In genomic region chr4:118120120-118120760, GRCh38 we compare ENCODE assay signal across 22 cellular contexts.
"Had no signal": no experiment of that assay in that cellular context is flagged by ENCODE, and none has a peak within 500 bp of the region (broad histone marks: within the 10 kb centered on the region; RNA-seq: fewer than 3 reads in every experiment).

No MANE protein-coding gene starts in this region.

- H3K36me3 ChIP-seq: esophagus squamous epithelium, gastroesophageal sphincter, pancreas, suprapubic skin, thyroid gland, uterus had no signal

- H3K4me2 ChIP-seq: smooth muscle cell had no signal

- H3K27ac Mint-ChIP-seq: effector memory CD8-positive, alpha-beta T cell; mesothelial cell of epicardium; natural killer cell; progenitor cell of endocrine pancreas; stimulated activated effector memory CD8-positive, alpha-beta T cell treated with anti-CD3 and anti-CD28 coated beads, Interleukin-12 subunit alpha, Interleukin-12 subunit beta, amount 100 ng/mL, for 72 hours; type B pancreatic cell had no signal

- H3K4me3 Mint-ChIP-seq: effector memory CD8-positive, alpha-beta T cell; mesothelial cell of epicardium; natural killer cell; neural crest cell; stimulated activated effector memory CD8-positive, alpha-beta T cell treated with anti-CD3 and anti-CD28 coated beads, Interleukin-12 subunit alpha, Interleukin-12 subunit beta, amount 100 ng/mL, for 72 hours; type B pancreatic cell had no signal

- H3K27me3 ChIP-seq: esophagus squamous epithelium, gastroesophageal sphincter, pancreas, suprapubic skin, thyroid gland, uterus had no signal

- H3K36me3 Mint-ChIP-seq: mesothelial cell of epicardium; natural killer cell; stimulated activated effector memory CD8-positive, alpha-beta T cell treated with anti-CD3 and anti-CD28 coated beads, Interleukin-12 subunit alpha, Interleukin-12 subunit beta, amount 100 ng/mL, for 72 hours; type B pancreatic cell had no signal

- H3K4me1 ChIP-seq: esophagus squamous epithelium, gastroesophageal sphincter, pancreas, suprapubic skin, thyroid gland, uterus had no signal

- DNase-seq: effector memory CD8-positive, alpha-beta T cell; esophagus squamous epithelium; foreskin fibroblast; glutamatergic neuron; kidney glomerular epithelial cell; natural killer cell; occipital lobe; pancreas; right cardiac atrium; stimulated activated CD4-positive, alpha-beta T cell treated with anti-CD3 and anti-CD28 coated beads, Interleukin-4, amount 100 ng/mL, for 1 hour; stimulated activated CD8-positive, alpha-beta memory T cell treated with anti-CD3 and anti-CD28 coated beads, Interleukin-4, amount 100 ng/mL, for 48 hours; stimulated activated naive CD8-positive, alpha-beta T cell treated with anti-CD3 and anti-CD28 coated beads, Interleukin-15, Interleukin-2, amounts not matched to agents 100 U/mL and 50 U/mL, for 24 hours; thyroid gland; uterus had no signal

- H3K9me3 Mint-ChIP-seq: mesothelial cell of epicardium; neural crest cell; stimulated activated effector memory CD8-positive, alpha-beta T cell treated with anti-CD3 and anti-CD28 coated beads, Interleukin-12 subunit alpha, Interleukin-12 subunit beta, amount 100 ng/mL, for 72 hours; type B pancreatic cell had no signal

- H3K27me3 Mint-ChIP-seq: effector memory CD8-positive, alpha-beta T cell; progenitor cell of endocrine pancreas; type B pancreatic cell had no signal

- H3K4me3 ChIP-seq: esophagus squamous epithelium, gastroesophageal sphincter, pancreas, smooth muscle cell, suprapubic skin, thyroid gland, uterus had no signal

- H3K9me3 ChIP-seq: esophagus squamous epithelium, gastroesophageal sphincter, pancreas, suprapubic skin, thyroid gland, uterus had no signal

- H3K27ac ChIP-seq: esophagus squamous epithelium, gastroesophageal sphincter, pancreas, suprapubic skin, thyroid gland, uterus had no signal

- H3K4me1 Mint-ChIP-seq: mesothelial cell of epicardium; natural killer cell; neural crest cell; stimulated activated effector memory CD8-positive, alpha-beta T cell treated with anti-CD3 and anti-CD28 coated beads, Interleukin-12 subunit alpha, Interleukin-12 subunit beta, amount 100 ng/mL, for 72 hours had no signal
